In genomic region chr13:112574476-112575294, GRCh38 we compare ENCODE assay signal across 1 cellular context.
TF ChIP-seq lines count a peak whose summit lies in the region.

No MANE protein-coding gene starts in this region.

TF ChIP-seq in GM12878, 131 proteins besides CTCF, POLR2A, EP300 and RAD21 (continued from another document):
- TF ChIP-seq ZBTB11 (CRISPR knock-in tag; IDR thresholded peaks at IDR 0.05) = no peak
- no peak for TF ChIP-seq NFIC (IDR thresholded peaks at IDR 0.05; ENCODE audit: low read depth, low read length)
- TF ChIP-seq IKZF1 (conservative IDR thresholded peaks at IDR 0.05) = no peak
- TF ChIP-seq E4F1 (IDR thresholded peaks at IDR 0.05; ENCODE audit: borderline replicate concordance, partially characterized antibody) = no peak
- no peak for TF ChIP-seq ZNF384 (IDR thresholded peaks at IDR 0.05; ENCODE audit: borderline replicate concordance, low read depth, low read length)
- TF ChIP-seq RUNX3 (IDR thresholded peaks at IDR 0.05; ENCODE audit: low read length) = 0 out of 2 replicates have a peak, but pooled peaks have one; percentile 22
